ENCODE assay signal across 1 cellular context in the genomic region with DNA sequence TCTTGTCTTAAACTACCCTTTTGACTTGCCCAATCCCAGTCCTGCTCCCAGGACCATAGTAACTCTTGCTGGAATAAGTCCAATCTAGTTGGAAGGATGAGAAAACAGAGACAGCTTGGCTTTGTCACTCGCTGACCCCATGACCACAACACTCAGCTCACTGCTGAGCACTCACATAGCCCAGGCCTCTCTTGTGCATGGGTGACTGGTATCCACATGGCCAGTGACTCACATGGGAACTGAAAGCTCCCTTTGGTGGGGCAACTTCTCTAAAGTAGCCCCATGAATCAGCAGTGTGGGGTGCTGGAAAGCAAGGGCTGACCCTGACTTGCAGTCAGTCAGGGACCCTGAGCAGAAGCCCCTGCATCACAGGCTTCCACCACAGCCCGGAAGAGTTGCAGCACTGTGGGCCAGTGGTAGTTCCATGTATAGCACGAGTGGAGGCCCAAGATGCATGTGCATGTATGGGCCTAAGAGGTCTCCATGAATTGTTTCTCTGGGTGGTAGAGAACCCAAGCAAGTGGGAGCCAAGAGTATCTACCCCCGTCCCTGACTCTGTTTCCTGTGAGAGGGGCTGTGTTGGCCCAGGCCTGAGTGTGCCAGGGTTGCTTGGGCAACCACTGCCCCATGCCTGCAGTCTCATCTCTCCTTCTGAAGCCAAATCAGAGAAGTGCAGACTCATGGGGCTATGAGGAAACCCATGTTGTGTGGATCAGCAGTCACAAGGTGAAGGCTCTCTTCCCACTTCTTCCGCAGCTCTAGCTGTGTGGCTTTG.
TF ChIP-seq lines count a peak whose summit lies in the region.

No MANE protein-coding gene starts in this region.

TF ChIP-seq in WTC11, 78 proteins besides CTCF, POLR2A, EP300 and RAD21 (continued from another document):
- TF ChIP-seq, protein P1, sequence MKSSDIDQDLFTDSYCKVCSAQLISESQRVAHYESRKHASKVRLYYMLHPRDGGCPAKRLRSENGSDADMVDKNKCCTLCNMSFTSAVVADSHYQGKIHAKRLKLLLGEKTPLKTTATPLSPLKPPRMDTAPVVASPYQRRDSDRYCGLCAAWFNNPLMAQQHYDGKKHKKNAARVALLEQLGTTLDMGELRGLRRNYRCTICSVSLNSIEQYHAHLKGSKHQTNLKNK (CRISPR knock-in tag; IDR thresholded peaks at IDR 0.05): no peak
- TF ChIP-seq NFYB (CRISPR knock-in tag; conservative IDR thresholded peaks at IDR 0.05; ENCODE audit: low read depth) (no peak), ZNF138 (CRISPR knock-in tag; conservative IDR thresholded peaks at IDR 0.05) (no peak)
- TF ChIP-seq, protein P2, sequence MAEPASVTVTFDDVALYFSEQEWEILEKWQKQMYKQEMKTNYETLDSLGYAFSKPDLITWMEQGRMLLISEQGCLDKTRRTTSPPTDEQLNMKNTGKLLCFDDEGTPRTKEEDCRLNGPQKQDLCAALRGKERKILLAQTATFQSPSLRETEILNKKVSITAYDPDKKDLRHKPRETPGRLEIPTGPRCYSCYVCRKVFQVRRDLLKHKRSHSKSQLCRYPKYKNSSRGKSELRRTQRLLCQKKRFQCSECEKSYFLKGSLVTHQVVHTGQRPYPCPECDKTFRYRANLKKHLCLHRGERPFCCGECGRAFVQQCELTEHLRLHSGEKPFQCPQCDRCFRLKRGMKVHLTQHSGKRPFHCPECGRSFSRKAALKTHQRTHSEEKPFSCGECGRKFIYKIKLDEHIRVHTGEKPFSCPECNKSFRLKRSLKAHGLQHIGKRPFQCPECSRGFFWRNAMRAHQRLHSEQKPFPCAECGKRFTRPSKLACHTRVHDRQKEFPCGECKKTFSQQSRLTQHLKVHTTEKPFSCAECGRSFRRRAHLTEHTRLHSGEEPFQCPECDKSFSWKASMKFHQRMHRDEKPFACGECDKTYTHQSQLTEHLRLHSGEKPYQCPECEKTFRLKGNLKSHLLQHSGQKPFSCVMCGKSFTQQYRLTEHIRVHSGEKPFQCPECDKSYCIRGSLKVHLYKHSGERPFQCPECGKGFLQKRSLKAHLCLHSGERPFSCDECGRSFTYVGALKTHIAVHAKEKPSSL (CRISPR knock-in tag; conservative IDR thresholded peaks at IDR 0.05): no peak
TF ChIP-seq in WTC11: peak in this region for 0.
